In the genomic region with DNA sequence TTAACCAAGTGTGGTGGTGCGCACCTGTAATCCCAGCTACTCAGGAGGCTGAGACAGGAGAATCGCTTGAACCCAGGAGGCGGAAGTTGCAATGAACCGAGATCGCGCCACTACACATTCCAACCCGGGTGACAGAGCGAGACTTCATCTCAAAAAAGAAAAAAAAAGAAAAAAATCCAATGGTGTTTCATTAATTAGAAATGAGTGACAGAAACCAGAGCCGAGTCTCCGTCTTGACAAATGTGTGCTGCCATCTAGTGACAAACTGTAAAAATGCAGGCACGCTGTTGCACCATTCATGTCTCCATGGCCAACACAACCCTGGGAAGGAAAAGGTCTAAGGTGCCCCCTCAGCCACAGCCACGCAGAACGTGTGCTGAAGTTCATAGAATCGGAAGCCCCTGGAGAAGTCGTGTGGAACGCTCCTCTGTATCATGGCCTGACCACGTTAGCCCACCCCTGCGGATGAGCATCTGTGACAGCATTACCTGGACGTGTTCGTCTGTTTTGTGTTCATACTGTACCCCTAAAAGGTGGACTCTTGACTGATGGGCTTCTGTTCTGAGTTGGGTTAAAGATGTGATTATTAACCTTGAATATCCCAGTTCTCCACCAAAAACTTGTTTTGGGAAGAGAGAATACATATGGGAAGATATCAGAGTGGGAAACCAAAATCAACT, we compare ENCODE assay signal across 8 cellular contexts.
DNase-seq lines count a peak whose midpoint lies in the region; ATAC-seq and TF ChIP-seq lines count a peak whose summit lies in the region.

No MANE protein-coding gene starts in this region.

- H3K27me3 ChIP-seq in Caco-2 (replicated peaks; ENCODE audit: control insufficient read depth, insufficient read depth, low read length): no peaks in the 10 kb centered on the region

- DNase-seq in Caco-2: peak; percentile 84 to 85
- DNase-seq in NOMO-1 treated with dmso at 0.1 percent for 144 hours (lab: John Stamatoyannopoulos, UW; ENCODE audit: unreplicated experiment): peak; percentile 51
- DNase-seq in activated CD8-positive, alpha-beta memory T cell treated with anti-CD3 and anti-CD28 coated beads, Interleukin-2, amount 50 U/mL, for 48 hours: peak; percentile 78
- no peak for DNase-seq in epithelial cell of proximal tubule (ENCODE audit: low read depth)
- DNase-seq in naive B cell: peak; percentile 73
- peak; percentile 58 to 84 for DNase-seq in stimulated activated effector memory CD8-positive, alpha-beta T cell treated with anti-CD3 and anti-CD28 coated beads, Interleukin-12 subunit alpha, Interleukin-12 subunit beta, amount 100 ng/mL, for 72 hours (ENCODE audit: low spot score in 2 of 2)

- POLR2A ChIA-PET in Caco-2 (lab: Charles Lee): no interaction called here
- POLR2A ChIA-PET in HEK293 (lab: Yijun Ruan, JAX): no interaction called here

- no peaks in the 10 kb centered on the region for H3K36me3 Mint-ChIP-seq in Caco-2 (ENCODE audit: insufficient read depth, unreplicated experiment)
- peaks cover 0 to 4% of the 10 kb centered on the region in 2 donors for H3K36me3 Mint-ChIP-seq in naive B cell
- H3K36me3 Mint-ChIP-seq in stimulated activated effector memory CD8-positive, alpha-beta T cell treated with anti-CD3 and anti-CD28 coated beads, Interleukin-12 subunit alpha, Interleukin-12 subunit beta, amount 100 ng/mL, for 72 hours: peaks cover 2% of the 10 kb centered on the region

- H3K27ac Mint-ChIP-seq in Caco-2 (ENCODE audit: unreplicated experiment) (peak overlapping the region; percentile 34), naive B cell (peak overlapping the region; percentile 10 to 96 (median 70))
- peak overlapping the region; percentile 13 for H3K27ac Mint-ChIP-seq in stimulated activated effector memory CD8-positive, alpha-beta T cell treated with anti-CD3 and anti-CD28 coated beads, Interleukin-12 subunit alpha, Interleukin-12 subunit beta, amount 100 ng/mL, for 72 hours

- no peak overlapping the region for H3K27ac ChIP-seq in HEK293 (ENCODE audit: extremely low read depth, low read depth, low read length)

- H3K36me3 ChIP-seq in Caco-2 (ENCODE audit: control insufficient read depth, insufficient read depth, low read length) (no peaks in the 10 kb centered on the region), HEK293 (ENCODE audit: control insufficient read depth in 2 of 2, insufficient read depth in 1 of 2, low read length in 2 of 2) (no peaks in the 10 kb centered on the region)

- H3K4me1 Mint-ChIP-seq in Caco-2 (ENCODE audit: low read depth, unreplicated experiment) (peaks cover 48% of the 10 kb centered on the region), naive B cell (peaks cover 18 to 49% (median 31%) of the 10 kb centered on the region in 3 donors)
- peaks cover 34% of the 10 kb centered on the region for H3K4me1 Mint-ChIP-seq in stimulated activated effector memory CD8-positive, alpha-beta T cell treated with anti-CD3 and anti-CD28 coated beads, Interleukin-12 subunit alpha, Interleukin-12 subunit beta, amount 100 ng/mL, for 72 hours

- no TSS peak for BruUV-seq in Caco-2 (replicated peaks; lab: Mats Ljungman, UMichigan)

- no peaks in the 10 kb centered on the region for H3K9me3 Mint-ChIP-seq in Caco-2 (ENCODE audit: unreplicated experiment)
- H3K9me3 Mint-ChIP-seq in naive B cell: no peaks in the 10 kb centered on the region
- H3K9me3 Mint-ChIP-seq in stimulated activated effector memory CD8-positive, alpha-beta T cell treated with anti-CD3 and anti-CD28 coated beads, Interleukin-12 subunit alpha, Interleukin-12 subunit beta, amount 100 ng/mL, for 72 hours: no peaks in the 10 kb centered on the region

- TF ChIP-seq CTCF in Caco-2 (IDR thresholded peaks at IDR 0.05; ENCODE audit: insufficient read depth in 1 of 2, low read depth in 1 of 2, low read length in 1 of 2, severe bottlenecking in 1 of 2, unreplicated experiment in 1 of 2): peak; percentile 89 to 91
- peak; percentile 52; the same call in 1 of the 2 replicates for TF ChIP-seq CTCF in HEK293 (tag by site-specific recombination; IDR thresholded peaks at IDR 0.05)
- peak; percentile 84 for TF ChIP-seq CTCF in epithelial cell of proximal tubule (conservative IDR thresholded peaks at IDR 0.05; ENCODE audit: low read depth, low read length)

- no peak overlapping the region for H3K4me3 ChIP-seq in Caco-2 (ENCODE audit: low read depth, low read length)
- no peak overlapping the region for H3K4me3 ChIP-seq in HEK293 (ENCODE audit: low read depth, low read length)
- no peak overlapping the region for H3K4me3 ChIP-seq in epithelial cell of proximal tubule (ENCODE audit: low read depth, low read length)

- no peaks in the 10 kb centered on the region for H3K27me3 Mint-ChIP-seq in Caco-2 (ENCODE audit: insufficient read depth, unreplicated experiment)
- no peaks in the 10 kb centered on the region for H3K27me3 Mint-ChIP-seq in naive B cell

- H3K4me3 Mint-ChIP-seq in Caco-2 (ENCODE audit: unreplicated experiment) (peak overlapping the region; percentile 13), naive B cell (peak overlapping the region in 3 of 8 donors; percentile 45 to 74 (median 54))
- H3K4me3 Mint-ChIP-seq in stimulated activated effector memory CD8-positive, alpha-beta T cell treated with anti-CD3 and anti-CD28 coated beads, Interleukin-12 subunit alpha, Interleukin-12 subunit beta, amount 100 ng/mL, for 72 hours: no peak overlapping the region

- H3K4me1 ChIP-seq in Caco-2: peaks cover 41% of the 10 kb centered on the region
- H3K4me1 ChIP-seq in HEK293 (ENCODE audit: control insufficient read depth, insufficient read depth, low read length): no peaks in the 10 kb centered on the region

- peak in 1 of 2 donors; percentile 24 for ATAC-seq in naive B cell (ENCODE audit: low read depth in 2 of 2)
- peak; percentile 73 for ATAC-seq in stimulated activated effector memory CD8-positive, alpha-beta T cell treated with anti-CD3 and anti-CD28 coated beads, Interleukin-12 subunit alpha, Interleukin-12 subunit beta, amount 100 ng/mL, for 72 hours
- ATAC-seq in GM18502 (IDR thresholded peaks at IDR 0.05; ENCODE audit: poor library complexity, unreplicated experiment): no peak

- CTCF ChIA-PET in Caco-2 (lab: Charles Lee) (interaction anchor here (1.6 to 1.7 kb wide), 2 partner anchors 112 to 120 kb away, joined by 5 read pairs; no protein-coding TSS in a partner anchor), HEK293 (lab: Yijun Ruan, JAX) (interaction anchor here (0.7 to 2.3 kb wide), 17 partner anchors 17 to 227 kb away, joined by 3 to 12 read pairs (median 5); no protein-coding TSS in a partner anchor)

- no peaks in the 10 kb centered on the region for H3K9me3 ChIP-seq in Caco-2
- H3K9me3 ChIP-seq in HEK293 (ENCODE audit: control insufficient read depth, insufficient read depth, low read depth, low read length): no peaks in the 10 kb centered on the region

- intact Hi-C loops in Caco-2 (cut with micrococcal nuclease; ENCODE audit: unreplicated experiment): loop anchor here (1.0 kb wide), 6 partner anchors 57 to 142 kb away; no protein-coding TSS in a partner anchor

TF ChIP-seq in HEK293, 187 proteins besides CTCF, POLR2A, EP300 and RAD21 (continues in another document):
- peak; percentile 97 for TF ChIP-seq ZNF654 (tag by site-specific recombination; IDR thresholded peaks at IDR 0.05; ENCODE audit: low read depth)
- TF ChIP-seq SP7 (tag by site-specific recombination; IDR thresholded peaks at IDR 0.05): no peak
- TF ChIP-seq ZNF10 (tag by site-specific recombination; IDR thresholded peaks at IDR 0.05): no peak
- TF ChIP-seq, protein P1, sequence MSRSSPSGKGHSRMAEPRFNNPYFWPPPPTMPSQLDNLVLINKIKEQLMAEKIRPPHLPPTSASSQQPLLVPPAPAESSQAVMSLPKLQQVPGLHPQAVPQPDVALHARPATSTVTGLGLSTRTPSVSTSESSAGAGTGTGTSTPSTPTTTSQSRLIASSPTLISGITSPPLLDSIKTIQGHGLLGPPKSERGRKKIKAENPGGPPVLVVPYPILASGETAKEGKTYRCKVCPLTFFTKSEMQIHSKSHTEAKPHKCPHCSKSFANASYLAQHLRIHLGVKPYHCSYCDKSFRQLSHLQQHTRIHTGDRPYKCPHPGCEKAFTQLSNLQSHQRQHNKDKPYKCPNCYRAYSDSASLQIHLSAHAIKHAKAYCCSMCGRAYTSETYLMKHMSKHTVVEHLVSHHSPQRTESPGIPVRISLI (tag by site-specific recombination; IDR thresholded peaks at IDR 0.05): peak; percentile 91
- TF ChIP-seq EGR2 (tag by site-specific recombination; IDR thresholded peaks at IDR 0.05; ENCODE audit: low read depth): no peak
- no peak for TF ChIP-seq SP3 (tag by site-specific recombination; IDR thresholded peaks at IDR 0.05)
- TF ChIP-seq, protein P2, sequence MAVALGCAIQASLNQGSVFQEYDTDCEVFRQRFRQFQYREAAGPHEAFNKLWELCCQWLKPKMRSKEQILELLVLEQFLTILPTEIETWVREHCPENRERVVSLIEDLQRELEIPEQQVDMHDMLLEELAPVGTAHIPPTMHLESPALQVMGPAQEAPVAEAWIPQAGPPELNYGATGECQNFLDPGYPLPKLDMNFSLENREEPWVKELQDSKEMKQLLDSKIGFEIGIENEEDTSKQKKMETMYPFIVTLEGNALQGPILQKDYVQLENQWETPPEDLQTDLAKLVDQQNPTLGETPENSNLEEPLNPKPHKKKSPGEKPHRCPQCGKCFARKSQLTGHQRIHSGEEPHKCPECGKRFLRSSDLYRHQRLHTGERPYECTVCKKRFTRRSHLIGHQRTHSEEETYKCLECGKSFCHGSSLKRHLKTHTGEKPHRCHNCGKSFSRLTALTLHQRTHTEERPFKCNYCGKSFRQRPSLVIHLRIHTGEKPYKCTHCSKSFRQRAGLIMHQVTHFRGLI (tag by site-specific recombination; IDR thresholded peaks at IDR 0.05): no peak
- 0 out of 2 replicates have a peak, but pooled peaks have one; percentile 14 for TF ChIP-seq ZNF2 (tag by site-specific recombination; IDR thresholded peaks at IDR 0.05)
- peak; percentile 86 for TF ChIP-seq SCRT2 (tag by site-specific recombination; IDR thresholded peaks at IDR 0.05)
- TF ChIP-seq ZNF324 (tag by site-specific recombination; IDR thresholded peaks at IDR 0.05): peak; percentile 54; the same call in 1 of the 2 replicates
- no peak for TF ChIP-seq ZNF629 (tag by site-specific recombination; IDR thresholded peaks at IDR 0.05)
- TF ChIP-seq ZNF248 (tag by site-specific recombination; IDR thresholded peaks at IDR 0.05): no peak
- TF ChIP-seq ZNF24 (tag by site-specific recombination; IDR thresholded peaks at IDR 0.05): 0 out of 2 replicates have a peak, but pooled peaks have one; percentile 27

Comparison
In these comparisons a context has a peak if more than half of its experiments do, and no peak if none do; other contexts are left out.
1. H3K27ac Mint-ChIP-seq: peak in every context shown above with its lines; median percentile 70 in naive B cell; 34 in Caco-2; 13 in stimulated activated effector memory CD8-positive, alpha-beta T cell treated with anti-CD3 and anti-CD28 coated beads, Interleukin-12 subunit alpha, Interleukin-12 subunit beta, amount 100 ng/mL, for 72 hours.